20 cellular contexts compared by ENCODE assay signal in genomic region chr1:110215621-110216020, GRCh38. TPM values are rescaled to one million over a fixed set of nuclear protein-coding genes. Genes with fewer than 3 reads are reported as not detected.
DNase-seq lines count a peak whose midpoint lies in the region; ATAC-seq lines count a peak whose summit lies in the region.
"Had no signal": no experiment of that assay in that cellular context is flagged by ENCODE, and none has a peak within 500 bp of the region (broad histone marks: within the 10 kb centered on the region; RNA-seq: fewer than 3 reads in every experiment).

No MANE protein-coding gene starts in this region.

- H3K9me3 Mint-ChIP-seq in stimulated activated naive CD8-positive, alpha-beta T cell treated with anti-CD3 and anti-CD28 coated beads, Interleukin-15, amount 100 ng/mL, for 72 hours = no peaks in the 10 kb centered on the region

- H3K4me1 ChIP-seq in mesenchymal stem cell (ENCODE audit: control insufficient read depth, insufficient read depth, low read depth, low read length) = peaks cover 11% of the 10 kb centered on the region

- no peak overlapping the region for H3K14ac ChIP-seq in mesenchymal stem cell (ENCODE audit: low read length in 2 of 2)

- intact Hi-C loops in left colon (cut with DNase I, micrococcal nuclease) = no loop called here

- no peak overlapping the region for H2BK120ac ChIP-seq in mesenchymal stem cell (ENCODE audit: low read depth, low read length)

- H4K91ac ChIP-seq in mesenchymal stem cell (ENCODE audit: low read length) = no peak overlapping the region

- no peaks in the 10 kb centered on the region for H3K79me1 ChIP-seq in mesenchymal stem cell (replicated peaks; ENCODE audit: low read length, poor library complexity, severe bottlenecking)

- H2AK5ac ChIP-seq in mesenchymal stem cell (ENCODE audit: low read length, severe bottlenecking) = no peak overlapping the region

- H3K4me1 Mint-ChIP-seq in stimulated activated naive CD8-positive, alpha-beta T cell treated with anti-CD3 and anti-CD28 coated beads, Interleukin-15, amount 100 ng/mL, for 72 hours = peaks cover 60% of the 10 kb centered on the region
- H3K4me1 Mint-ChIP-seq in T-helper 17 cell = peaks cover 45% of the 10 kb centered on the region

- ATAC-seq in stimulated activated naive CD8-positive, alpha-beta T cell treated with anti-CD3 and anti-CD28 coated beads, Interleukin-15, Interleukin-2, amounts not matched to agents 100 U/mL and 50 U/mL, for 24 hours = peak; percentile 7
- ATAC-seq in stimulated activated naive CD8-positive, alpha-beta T cell treated with anti-CD3 and anti-CD28 coated beads, Interleukin-15, amount 100 ng/mL, for 72 hours = no peak
- ATAC-seq in T-helper 17 cell = no peak
- no peak for ATAC-seq in GM21367 (IDR thresholded peaks at IDR 0.05; ENCODE audit: unreplicated experiment)
- ATAC-seq in left colon = no peak

- no peak overlapping the region for H3K27ac ChIP-seq in mesenchymal stem cell (ENCODE audit: low read length, poor library complexity, severe bottlenecking)
- H3K27ac ChIP-seq: C4-2B had no signal

- peak overlapping the region; percentile 10 for H3K9ac ChIP-seq in mesenchymal stem cell (ENCODE audit: low read length)

- H3K27me3 Mint-ChIP-seq in stimulated activated naive CD8-positive, alpha-beta T cell treated with anti-CD3 and anti-CD28 coated beads, Interleukin-15, amount 100 ng/mL, for 72 hours = no peaks in the 10 kb centered on the region
- H3K27me3 Mint-ChIP-seq in T-helper 17 cell = no peaks in the 10 kb centered on the region
- H3K27me3 Mint-ChIP-seq: IgD-negative memory B cell had no signal

- no peaks in the 10 kb centered on the region for H3K36me3 Mint-ChIP-seq in T-helper 17 cell (ENCODE audit: low read depth)
- H3K36me3 Mint-ChIP-seq: IgD-negative memory B cell had no signal

- no peak overlapping the region for H4K8ac ChIP-seq in mesenchymal stem cell (ENCODE audit: low read length)

- no peak overlapping the region for H3K18ac ChIP-seq in mesenchymal stem cell (ENCODE audit: low read depth in 1 of 2, low read length in 2 of 2)

- H3K4ac ChIP-seq in mesenchymal stem cell (ENCODE audit: low read depth in 1 of 2, low read length in 2 of 2) = no peak overlapping the region

- H3K4me2 ChIP-seq in mesenchymal stem cell (ENCODE audit: low read length, poor library complexity, severe bottlenecking) = no peak overlapping the region

- no peak for DNase-seq in stimulated activated naive CD8-positive, alpha-beta T cell treated with anti-CD3 and anti-CD28 coated beads, Interleukin-15, Interleukin-2, amounts not matched to agents 100 U/mL and 50 U/mL, for 24 hours
- no peak for DNase-seq in stimulated activated naive CD8-positive, alpha-beta T cell treated with anti-CD3 and anti-CD28 coated beads, Interleukin-15, amount 100 ng/mL, for 72 hours
- DNase-seq in T-helper 17 cell (no peak), mesenchymal stem cell (no peak), mesenteric fat pad (ENCODE audit: low spot score) (no peak), left colon (no peak)
- DNase-seq: ACHN, H7, Karpas-422, MG63, NCI-H1048, NCI-H1436, NCI-H1930, NCI-H345, NCI-H524 treated with DMSO at 0.1 percent for 48 hours, RPMI8226, SHP77 treated with DMSO at 0.1 percent for 48 hours had no signal

- H3K27ac Mint-ChIP-seq in stimulated activated naive CD8-positive, alpha-beta T cell treated with anti-CD3 and anti-CD28 coated beads, Interleukin-15, amount 100 ng/mL, for 72 hours = peak overlapping the region in 1 of 2 donors; percentile 22
- H3K27ac Mint-ChIP-seq in T-helper 17 cell = peak overlapping the region; percentile 89

- no peak overlapping the region for H2AFZ ChIP-seq in mesenchymal stem cell (ENCODE audit: low read depth, low read length)

- no peak overlapping the region for H2BK15ac ChIP-seq in mesenchymal stem cell (ENCODE audit: low read depth, poor library complexity, severe bottlenecking)

- no peak overlapping the region for H2BK5ac ChIP-seq in mesenchymal stem cell (ENCODE audit: low read depth, low read length, poor library complexity, severe bottlenecking)

- H3K4me3 Mint-ChIP-seq in stimulated activated naive CD8-positive, alpha-beta T cell treated with anti-CD3 and anti-CD28 coated beads, Interleukin-15, amount 100 ng/mL, for 72 hours = peak overlapping the region in 1 of 2 donors; percentile 25
- no peak overlapping the region for H3K4me3 Mint-ChIP-seq in T-helper 17 cell

- H3K4me3 ChIP-seq in mesenchymal stem cell (ENCODE audit: insufficient read depth in 1 of 2, low read depth in 1 of 2, low read length in 2 of 2) = no peak overlapping the region
- H3K4me3 ChIP-seq: MG63 had no signal

- H3K36me3 ChIP-seq in mesenchymal stem cell (ENCODE audit: control insufficient read depth in 1 of 2, insufficient read depth in 2 of 2, low read depth in 1 of 2, low read length in 2 of 2) = peaks cover 2 to 18% of the 10 kb centered on the region in 2 experiments
- H3K36me3 ChIP-seq: MG63 had no signal

- H2BK12ac ChIP-seq in mesenchymal stem cell (ENCODE audit: low read length in 2 of 2) = no peak overlapping the region

- WGBS in mesenchymal stem cell = 70% methylated on average over 1 of the region's 1 CpG

- H3K27me3 ChIP-seq in mesenchymal stem cell (ENCODE audit: control insufficient read depth in 1 of 2, insufficient read depth in 1 of 2, low read length in 2 of 2) = peaks cover 3 to 90% of the 10 kb centered on the region in 2 experiments
- H3K27me3 ChIP-seq: MG63 had no signal

- H3K23ac ChIP-seq in mesenchymal stem cell (ENCODE audit: low read length in 2 of 2) = no peak overlapping the region

- H3K9me3 ChIP-seq in T-helper 17 cell (ENCODE audit: control insufficient read depth, low read length, poor library complexity, severe bottlenecking) (no peaks in the 10 kb centered on the region), mesenchymal stem cell (ENCODE audit: control insufficient read depth, low read length) (no peaks in the 10 kb centered on the region)
- H3K9me3 ChIP-seq: MG63 had no signal

RNA-seq across cellular contexts. Expression of gene KCNC4, which starts 5.5 kb away (rescaled TPM):
- total RNA-seq in T-helper 17 cell (10 to 100 TPM; 12.2 to 14.7 TPM), mesenteric fat pad (12.8 TPM), left colon (1 to 10 TPM; 7.0 to 8.1 TPM)
- 0.17 TPM for polyA plus RNA-seq in mesenchymal stem cell (2013, experiment 1 of 2)
- polyA plus RNA-seq in mesenchymal stem cell (2013, experiment 2 of 2) = 0.23 TPM
